26 cellular contexts compared by ENCODE assay signal in genomic region chr4:10853196-10853595, GRCh38.
"Had no signal": no experiment of that assay in that cellular context is flagged by ENCODE, and none has a peak within 500 bp of the region (broad histone marks: within the 10 kb centered on the region; RNA-seq: fewer than 3 reads in every experiment).

No MANE protein-coding gene starts in this region.

- ATAC-seq: Panc1, PC-3, T-cell had no signal

- H3K4me3 Mint-ChIP-seq: T-cell had no signal

- H3K4me2 ChIP-seq: SK-N-SH had no signal

- H3K9ac ChIP-seq: SK-N-SH had no signal

- H3K4me3 ChIP-seq: MG63 had no signal

- H3K9me3 ChIP-seq: MG63 had no signal

- H3K27ac ChIP-seq: HL-60, RWPE1 had no signal

- FAIRE-seq: HTR-8/SVneo had no signal

- H3K9me2 ChIP-seq: SK-N-SH had no signal

- H3K36me3 ChIP-seq: MG63 had no signal

- DNase-seq: Kasumi-1; KG1; MG63; NCI-H1092; NCI-H1105 treated with DMSO at 0.1 percent for 48 hours; NCI-H1436; NCI-H187; NCI-H2029; NCI-H2081 treated with DMSO at 0.1 percent for 48 hours; NCI-H2171; NCI-H226; NCI-H446; NCI-H510A; NCI-H524 treated with DMSO at 0.1 percent for 48 hours; NCI-H69; NCI-H774; NK-92 treated with Interleukin-12 subunit alpha and Interleukin-12 subunit beta, amount 100 ng/mL, for 24 hours; PC-3; SHP77; SK-N-SH; SW 1271; T-cell had no signal

- H3K27ac Mint-ChIP-seq: T-cell had no signal

- H3K36me3 Mint-ChIP-seq: T-cell had no signal

- H3K27me3 ChIP-seq: MG63 had no signal
